Comparison of ENCODE assay signal across 8 cellular contexts in the genomic region with DNA sequence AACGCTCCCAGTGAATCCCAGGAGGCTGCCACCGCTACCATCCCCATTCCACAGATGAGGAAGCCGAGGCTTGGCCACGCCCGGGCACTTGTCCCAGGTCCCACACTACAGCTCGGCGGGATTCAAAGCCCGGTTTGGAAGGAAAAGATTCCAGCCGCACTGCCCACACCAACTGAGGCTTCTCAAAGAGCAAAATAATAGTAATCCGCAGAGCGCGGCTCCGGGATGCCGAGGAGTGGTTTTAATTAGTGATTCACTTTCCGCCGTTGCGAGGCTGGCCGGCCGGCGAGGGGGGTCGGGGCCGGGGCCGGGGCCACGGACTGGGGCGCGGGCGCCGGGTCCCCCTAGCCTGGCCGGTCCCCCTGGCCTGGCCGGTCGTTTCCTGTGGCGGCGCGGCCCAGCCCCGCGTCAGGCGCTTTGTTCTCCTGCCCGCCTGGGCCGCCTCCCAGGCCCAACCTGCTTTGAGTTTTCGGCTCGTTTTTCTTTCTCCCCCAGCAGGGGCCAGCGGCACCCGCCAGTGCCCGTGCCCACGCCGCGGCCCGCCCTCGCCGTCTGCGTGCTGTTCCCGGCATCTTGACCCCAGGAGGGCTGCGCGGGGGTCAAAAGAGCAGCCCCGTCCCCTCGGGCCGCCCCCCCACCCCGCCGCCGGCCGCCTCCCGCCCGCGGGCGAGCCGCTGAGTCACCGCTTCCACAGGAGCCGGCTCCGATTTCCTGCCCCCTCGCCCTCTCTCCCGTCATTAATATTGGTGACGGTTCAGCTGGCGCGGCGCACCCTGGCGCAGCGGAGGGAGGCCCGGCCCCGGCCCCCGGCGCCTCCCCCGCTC. TPM values are rescaled to one million over a fixed set of nuclear protein-coding genes. Genes with fewer than 3 reads are reported as not detected.
A peak's percentile ranks its signal among the peaks of the same experiment; 100 is the strongest.
DNase-seq lines count a peak whose midpoint lies in the region; ATAC-seq and TF ChIP-seq lines count a peak whose summit lies in the region.

No MANE protein-coding gene starts in this region.

- peak; percentile 52 for ATAC-seq in omental fat pad (ENCODE audit: low FRiP score)
- ATAC-seq in GM21360 (IDR thresholded peaks at IDR 0.05; ENCODE audit: unreplicated experiment), result no peak
- no peak for ATAC-seq in GM18517 (IDR thresholded peaks at IDR 0.05; ENCODE audit: unreplicated experiment)

- peak; percentile 61 for DNase-seq in HCEC 1CT
- peak; percentile 4 for DNase-seq in activated CD4-positive, alpha-beta T cell treated with anti-CD3 and anti-CD28 coated beads, Interleukin-2, amount 50 U/mL, for 1 hour
- DNase-seq in fibroblast of peridontal ligament (ENCODE audit: extremely low read depth), result peak; percentile 79
- no peak for DNase-seq in omental fat pad (ENCODE audit: low spot score)
- no peak for DNase-seq in NCI-H82 treated with DMSO at 0.1 percent for 48 hours (lab: John Stamatoyannopoulos, UW; ENCODE audit: unreplicated experiment)
- DNase-seq in cerebellar cortex (ENCODE audit: low spot score), result no peak

- TF ChIP-seq CTCF in omental fat pad (IDR thresholded peaks at IDR 0.05), result no peak

RNA-seq across cellular contexts. Expression of gene FGF18, which starts 31.2 kb away (rescaled TPM):
- 1 to 10 TPM in 3 of 4 donors, under 1 TPM in 1; 0.79 to 7.5 (median 2.1) TPM for total RNA-seq in omental fat pad

Comparison
In these comparisons a context has a peak if more than half of its experiments do, and no peak if none do; other contexts are left out.
1. DNase-seq: peak in HCEC 1CT (single experiment), activated CD4-positive, alpha-beta T cell treated with anti-CD3 and anti-CD28 coated beads, Interleukin-2, amount 50 U/mL, for 1 hour (single experiment) and fibroblast of peridontal ligament (single experiment); none in omental fat pad (single experiment), NCI-H82 treated with DMSO at 0.1 percent for 48 hours (single experiment) and cerebellar cortex (single experiment).